Comparison of ENCODE assay signal across 21 cellular contexts in genomic region chr7:136940917-136941316, GRCh38.
A peak's percentile ranks its signal among the peaks of the same experiment; 100 is the strongest.
DNase-seq lines count a peak whose midpoint lies in the region; ATAC-seq and TF ChIP-seq lines count a peak whose summit lies in the region.
"Had no signal": no experiment of that assay in that cellular context is flagged by ENCODE, and none has a peak within 500 bp of the region (broad histone marks: within the 10 kb centered on the region; RNA-seq: fewer than 3 reads in every experiment).

No MANE protein-coding gene starts in this region.

- 100% methylated on average over 1 of the region's 1 CpG; no CpG with 5 or more reads in 1 of the 2 experiments for WGBS in IMR-90 (ENCODE audit: extremely low coverage in 2 of 2, insufficient read length in 1 of 2), 2 experiments

- TF ChIP-seq RAD21 in IMR-90 (IDR thresholded peaks at IDR 0.05; ENCODE audit: low read length), result no peak

- POLR2A ChIA-PET in IMR-90 (lab: Charles Lee; ENCODE audit: unreplicated experiment), result no interaction called here
- POLR2A ChIA-PET in CD8-positive, alpha-beta memory T cell (lab: Charles Lee), result no interaction called here

- H3K4me1 ChIP-seq in IMR-90 (ENCODE audit: control insufficient read depth, insufficient read depth, low read length), result peaks cover 14% of the 10 kb centered on the region
- peaks cover 7% of the 10 kb centered on the region for H3K4me1 ChIP-seq in rectal smooth muscle tissue (ENCODE audit: control insufficient read depth, insufficient read depth, low read length)
- no peaks in the 10 kb centered on the region for H3K4me1 ChIP-seq in CD8-positive, alpha-beta memory T cell (ENCODE audit: insufficient read depth, low read length)
- H3K4me1 ChIP-seq: BLaER1, SJCRH30 had no signal

- no peak overlapping the region for H3K4me2 ChIP-seq in IMR-90 (ENCODE audit: low read depth, low read length)
- H3K4me2 ChIP-seq: BLaER1 had no signal

- no peak overlapping the region for H4K8ac ChIP-seq in IMR-90 (ENCODE audit: low read depth in 2 of 2, low read length in 2 of 2)

- no peaks in the 10 kb centered on the region for H3K27me3 Mint-ChIP-seq in CD8-positive, alpha-beta memory T cell
- H3K27me3 Mint-ChIP-seq: CD4-positive, CD25-positive, alpha-beta regulatory T cell had no signal

- H2BK20ac ChIP-seq in IMR-90 (ENCODE audit: low read depth, low read length), result no peak overlapping the region

- no peak overlapping the region for H2AFZ ChIP-seq in IMR-90 (replicated peaks; ENCODE audit: low read length, poor library complexity)
- H2AFZ ChIP-seq: GM23248 had no signal

- H4K20me1 ChIP-seq in IMR-90 (ENCODE audit: insufficient read depth, low read length), result peaks cover 5% of the 10 kb centered on the region; the same call in 1 of the 2 replicates
- H4K20me1 ChIP-seq: BLaER1 had no signal

- peak overlapping the region; percentile 40; the same call in 1 of the 2 replicates for H4K5ac ChIP-seq in IMR-90 (ENCODE audit: low read depth, low read length)

- no TSS peak for BruUV-seq in IMR-90 (replicated peaks; lab: Mats Ljungman, UMichigan)

- no peak overlapping the region for H4K91ac ChIP-seq in IMR-90 (ENCODE audit: insufficient read depth, low read depth, low read length)

- no peak overlapping the region for H3K4me3 Mint-ChIP-seq in CD8-positive, alpha-beta memory T cell
- H3K4me3 Mint-ChIP-seq: CD4-positive, CD25-positive, alpha-beta regulatory T cell; H9 had no signal

- H3K27ac ChIP-seq in IMR-90 (ENCODE audit: insufficient read depth, low read length) (no peak overlapping the region), rectal smooth muscle tissue (ENCODE audit: low read depth, low read length) (peak overlapping the region; percentile 27)
- H3K27ac ChIP-seq in CD8-positive, alpha-beta memory T cell (ENCODE audit: low read depth, low read length), result no peak overlapping the region
- H3K27ac ChIP-seq: BLaER1, GM23248, SJCRH30 had no signal

- no peak overlapping the region for H3K56ac ChIP-seq in IMR-90 (ENCODE audit: extremely low read depth, insufficient read depth, low read length)

- ATAC-seq in IMR-90 (ENCODE audit: low read depth), result no peak
- peak; percentile 54 to 55 for ATAC-seq in left cardiac atrium

- H2BK120ac ChIP-seq in IMR-90 (ENCODE audit: low read depth, low read length), result no peak overlapping the region

- no peak overlapping the region for H3K27ac Mint-ChIP-seq in CD8-positive, alpha-beta memory T cell
- H3K27ac Mint-ChIP-seq: H9 had no signal

- intact Hi-C loops in IMR-90 (cut with micrococcal nuclease), result loop anchor here (5.0 kb wide), 1 partner anchor 51 kb away; no protein-coding TSS in a partner anchor
- intact Hi-C loops in left cardiac atrium (cut with DNase I), result no loop called here

- no peak overlapping the region for H3K4me3 ChIP-seq in IMR-90 (ENCODE audit: insufficient read depth, low read depth, low read length)
- H3K4me3 ChIP-seq in rectal smooth muscle tissue (ENCODE audit: low read length), result no peak overlapping the region
- no peak overlapping the region for H3K4me3 ChIP-seq in CD8-positive, alpha-beta memory T cell (ENCODE audit: low read length)
- H3K4me3 ChIP-seq: BLaER1, GM23248, SJCRH30 had no signal

- H2AK9ac ChIP-seq in IMR-90 (replicated peaks; ENCODE audit: low read depth, low read length, poor library complexity), result no peak overlapping the region

- H3K27me3 ChIP-seq in IMR-90 (ENCODE audit: control insufficient read depth, insufficient read depth, low read length), result no peaks in the 10 kb centered on the region
- H3K27me3 ChIP-seq in rectal smooth muscle tissue (ENCODE audit: control insufficient read depth, insufficient read depth, low read length), result no peaks in the 10 kb centered on the region
- no peaks in the 10 kb centered on the region for H3K27me3 ChIP-seq in CD8-positive, alpha-beta memory T cell (ENCODE audit: insufficient read depth, low read length, poor library complexity, severe bottlenecking)
- H3K27me3 ChIP-seq: BLaER1, SJCRH30 had no signal

- no peak overlapping the region; the same call in 1 of the 2 replicates for H3K14ac ChIP-seq in IMR-90 (replicated peaks; ENCODE audit: low read depth, low read length)

- DNase-seq in IMR-90 (no peak), amniotic epithelial cell (ENCODE audit: low read depth) (peak; percentile 21), left cardiac atrium (no peak), H4 (ENCODE audit: low spot score) (no peak), activated gamma-delta T cell treated with Interleukin-2 at 50 U/mL for 16 hours (no peak)
- DNase-seq in CD8-positive, alpha-beta memory T cell, result no peak
- no peak for DNase-seq in activated effector memory CD4-positive, alpha-beta T cell treated with Interleukin-2 at 50 U/mL for 16 hours
- DNase-seq: CD4-positive, CD25-positive, alpha-beta regulatory T cell; GM23248; H9; KBM-7; MV-4-11; NCI-H1105; NCI-H1436 treated with DMSO at 0.1 percent for 48 hours; NCI-H187 treated with DMSO at 0.1 percent for 48 hours; NCI-H2171 treated with DMSO at 0.1 percent for 48 hours; NCI-H524; NCI-H748 treated with DMSO at 0.1 percent for 48 hours; SJCRH30 had no signal

- dilution Hi-C loops in IMR-90 (cut with HindIII; ENCODE audit: low sequenced_read_pairs, unreplicated experiment), result no loop called here

- no peak overlapping the region for H3K4ac ChIP-seq in IMR-90 (ENCODE audit: low read depth, low read length)

- in situ Hi-C loops in IMR-90 (cut with MboI; ENCODE audit: low sequenced_read_pairs), result no loop called here

- no peak overlapping the region for H3K23ac ChIP-seq in IMR-90 (ENCODE audit: low read depth, low read length)

- peaks cover 32 to 60% of the 10 kb centered on the region in 2 experiments for H3K79me1 ChIP-seq in IMR-90 (ENCODE audit: low read depth in 1 of 2, low read length in 2 of 2)

- peaks cover 20% of the 10 kb centered on the region for H3K36me3 ChIP-seq in IMR-90 (ENCODE audit: control insufficient read depth, insufficient read depth, low read length)
- no peaks in the 10 kb centered on the region for H3K36me3 ChIP-seq in rectal smooth muscle tissue (ENCODE audit: control insufficient read depth, insufficient read depth, low read length)
- H3K36me3 ChIP-seq in CD8-positive, alpha-beta memory T cell (ENCODE audit: insufficient read depth, low read length), result no peaks in the 10 kb centered on the region
- H3K36me3 ChIP-seq: BLaER1, SJCRH30 had no signal

- no peak for TF ChIP-seq POLR2A in IMR-90 (IDR thresholded peaks at IDR 0.05; ENCODE audit: low read depth, low read length)

- H3K9ac ChIP-seq in IMR-90 (ENCODE audit: low read depth, low read length), result no peak overlapping the region
- no peak overlapping the region for H3K9ac ChIP-seq in rectal smooth muscle tissue (ENCODE audit: low read length)
- H3K9ac ChIP-seq: BLaER1, GM23248 had no signal

- CTCF ChIA-PET in IMR-90 (lab: Yijun Ruan, JAX), result no interaction called here
- CTCF ChIA-PET in CD8-positive, alpha-beta memory T cell (lab: Charles Lee), result no interaction called here

- no peak overlapping the region for H3K18ac ChIP-seq in IMR-90 (ENCODE audit: low read depth, low read length)

- no peak overlapping the region for H2BK15ac ChIP-seq in IMR-90 (ENCODE audit: low read depth, low read length)

- peaks cover 0 to 7% (median 5%) of the 10 kb centered on the region in 5 donors for H3K9me3 Mint-ChIP-seq in CD8-positive, alpha-beta memory T cell
- H3K9me3 Mint-ChIP-seq: H9 had no signal

- no peak overlapping the region for H2AK5ac ChIP-seq in IMR-90 (ENCODE audit: low read depth, low read length)

- no peak overlapping the region for H2BK5ac ChIP-seq in IMR-90 (ENCODE audit: low read depth, low read length, poor library complexity, severe bottlenecking)

- no peaks in the 10 kb centered on the region for H3K36me3 Mint-ChIP-seq in CD8-positive, alpha-beta memory T cell
- H3K36me3 Mint-ChIP-seq: CD4-positive, CD25-positive, alpha-beta regulatory T cell had no signal

- no peaks in the 10 kb centered on the region for H3K9me3 ChIP-seq in IMR-90 (ENCODE audit: control insufficient read depth, insufficient read depth, low read length)
- H3K9me3 ChIP-seq in CD8-positive, alpha-beta memory T cell (ENCODE audit: low read length), result no peaks in the 10 kb centered on the region
- H3K9me3 ChIP-seq: BLaER1, SJCRH30 had no signal

- H3K9me1 ChIP-seq in IMR-90 (ENCODE audit: insufficient read depth, low read length), result peaks cover 7% of the 10 kb centered on the region

- TF ChIP-seq CTCF in IMR-90 (conservative IDR thresholded peaks at IDR 0.05; ENCODE audit: low read depth, low read length), result no peak

- no peaks in the 10 kb centered on the region for H3K4me1 Mint-ChIP-seq in CD8-positive, alpha-beta memory T cell
- H3K4me1 Mint-ChIP-seq: CD4-positive, CD25-positive, alpha-beta regulatory T cell had no signal

TF ChIP-seq in IMR-90, 13 proteins besides CTCF, POLR2A, EP300 and RAD21:
- TF ChIP-seq USF2 (IDR thresholded peaks at IDR 0.05; ENCODE audit: low read depth, low read length) (no peak), NFE2L2 (IDR thresholded peaks at IDR 0.05; ENCODE audit: low read depth, low read length) (no peak), CHD1 (IDR thresholded peaks at IDR 0.05; ENCODE audit: low read depth, low read length) (no peak), RCOR1 (IDR thresholded peaks at IDR 0.05; ENCODE audit: insufficient replicate concordance, low read length) (no peak), FOS (IDR thresholded peaks at IDR 0.05; ENCODE audit: low read depth, low read length) (no peak)
